In genomic region chr10:649798-650690, GRCh38 we compare ENCODE assay signal across 1 cellular context.
TF ChIP-seq lines count a peak whose summit lies in the region.

No MANE protein-coding gene starts in this region.

TF ChIP-seq in HepG2, 621 proteins besides CTCF, POLR2A, EP300 and RAD21 (continued from another document):
- TF ChIP-seq, protein P1, sequence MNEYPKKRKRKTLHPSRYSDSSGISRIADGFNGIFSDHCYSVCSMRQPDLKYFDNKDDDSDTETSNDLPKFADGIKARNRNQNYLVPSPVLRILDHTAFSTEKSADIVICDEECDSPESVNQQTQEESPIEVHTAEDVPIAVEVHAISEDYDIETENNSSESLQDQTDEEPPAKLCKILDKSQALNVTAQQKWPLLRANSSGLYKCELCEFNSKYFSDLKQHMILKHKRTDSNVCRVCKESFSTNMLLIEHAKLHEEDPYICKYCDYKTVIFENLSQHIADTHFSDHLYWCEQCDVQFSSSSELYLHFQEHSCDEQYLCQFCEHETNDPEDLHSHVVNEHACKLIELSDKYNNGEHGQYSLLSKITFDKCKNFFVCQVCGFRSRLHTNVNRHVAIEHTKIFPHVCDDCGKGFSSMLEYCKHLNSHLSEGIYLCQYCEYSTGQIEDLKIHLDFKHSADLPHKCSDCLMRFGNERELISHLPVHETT (CRISPR knock-in tag; conservative IDR thresholded peaks at IDR 0.05) = no peak
- TF ChIP-seq ELF3 (CRISPR knock-in tag; IDR thresholded peaks at IDR 0.05) = peak; percentile 94
- TF ChIP-seq FOXA3 (CRISPR knock-in tag; IDR thresholded peaks at IDR 0.05) = peak; percentile 77
- peak in 1 of 2 experiments; percentile 64; a peak in 2 of 4 replicates for TF ChIP-seq ATF4 (CRISPR knock-in tag; IDR thresholded peaks at IDR 0.05)
- TF ChIP-seq CEBPB (IDR thresholded peaks at IDR 0.05; ENCODE audit: borderline replicate concordance, low read depth, low read length) = peak; percentile 55; the same call in 1 of the 2 replicates
- TF ChIP-seq CEBPG (CRISPR knock-in tag; IDR thresholded peaks at IDR 0.05) = peak; percentile 65
- no peak for TF ChIP-seq ZNF776 (CRISPR knock-in tag; IDR thresholded peaks at IDR 0.05)
- peak; percentile 80 for TF ChIP-seq FOXP4 (CRISPR knock-in tag; IDR thresholded peaks at IDR 0.05)
- no peak for TF ChIP-seq ZNF83 (CRISPR knock-in tag; IDR thresholded peaks at IDR 0.05; ENCODE audit: borderline replicate concordance)
